Comparison of ENCODE assay signal across 9 cellular contexts in the genomic region with DNA sequence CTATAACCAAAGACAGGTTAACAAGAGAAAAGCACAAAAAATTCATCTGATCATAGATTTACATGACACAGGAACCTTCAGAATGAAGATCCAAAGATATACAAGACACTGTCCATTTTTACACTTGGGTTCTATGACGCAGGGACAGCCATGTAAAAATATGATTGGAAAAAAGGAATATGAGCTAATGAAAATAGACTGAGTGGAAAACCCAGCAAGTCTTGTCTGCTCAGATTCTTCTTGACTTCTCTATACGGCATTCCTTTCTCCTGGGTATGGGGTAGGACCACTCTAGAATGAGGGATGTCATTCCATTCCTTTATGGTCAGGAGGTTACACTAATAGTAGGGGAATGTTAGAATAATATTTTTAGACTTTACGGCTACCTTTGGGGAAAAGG. TPM values are rescaled to one million over a fixed set of nuclear protein-coding genes. Genes with fewer than 3 reads are reported as not detected.
"Had no signal": no experiment of that assay in that cellular context is flagged by ENCODE, and none has a peak within 500 bp of the region (broad histone marks: within the 10 kb centered on the region; RNA-seq: fewer than 3 reads in every experiment).

No MANE protein-coding gene starts in this region.

- DNase-seq: GDM1, GF-D8 had no signal

- H3K4me3 ChIP-seq: GM12878 had no signal

- FAIRE-seq: G401.6, GM12878, GM12891, GM12892, GM18507, GM19239 had no signal

RNA-seq across cellular contexts. Expression of a gene that starts 46.9 kb away (rescaled TPM):
- total RNA-seq: G401 had no signal
